18 cellular contexts compared by ENCODE assay signal in the genomic region with DNA sequence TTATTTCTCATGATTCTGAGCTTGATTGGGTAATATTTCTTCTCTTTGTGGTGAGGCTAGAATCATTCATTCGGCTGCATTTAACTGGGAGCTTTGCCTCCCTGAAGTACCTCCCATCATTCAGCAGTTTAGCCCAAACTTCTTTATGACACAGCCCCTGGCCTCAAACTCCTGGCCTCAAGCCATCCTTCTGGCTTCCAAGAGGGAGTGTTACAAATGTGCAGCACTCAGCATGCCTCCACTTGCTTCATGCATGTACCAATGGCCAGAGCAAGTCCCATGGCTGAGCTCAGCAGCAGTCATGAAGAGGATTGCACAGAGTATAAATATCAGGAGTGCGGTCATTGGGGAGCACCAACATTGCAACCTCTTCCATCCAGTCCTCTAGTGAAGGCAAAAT.
DNase-seq lines count a peak whose midpoint lies in the region; ATAC-seq and TF ChIP-seq lines count a peak whose summit lies in the region.
"Had no signal": no experiment of that assay in that cellular context is flagged by ENCODE, and none has a peak within 500 bp of the region (broad histone marks: within the 10 kb centered on the region; RNA-seq: fewer than 3 reads in every experiment).

No MANE protein-coding gene starts in this region.

- CTCF ChIA-PET in mammary epithelial cell (lab: Charles Lee; ENCODE audit: low non-redundant PET) = interaction anchor here (0.5 to 0.6 kb wide), 2 partner anchors 166 to 178 kb away, joined by 3 to 15 read pairs; no protein-coding TSS in a partner anchor

- DNase-seq in M059J (ENCODE audit: low read depth) = peak; percentile 75
- peak; percentile 95 for DNase-seq in mammary epithelial cell
- peak; percentile 51 for DNase-seq in left cardiac atrium
- DNase-seq in tibial artery = peak; percentile 61 to 63
- DNase-seq in activated CD8-positive, alpha-beta memory T cell treated with anti-CD3 and anti-CD28 coated beads, Interleukin-2, amount 50 U/mL, for 4 hours = no peak
- DNase-seq in DMS153 treated with DMSO at 0.1 percent for 48 hours (lab: John Stamatoyannopoulos, UW; ENCODE audit: unreplicated experiment) = no peak
- DNase-seq in NCI-H187 treated with DMSO at 0.1 percent for 48 hours (lab: John Stamatoyannopoulos, UW) = no peak
- DNase-seq: activated CD4-positive, alpha-beta T cell treated with anti-CD3 and anti-CD28 coated beads for 48 hours; activated naive CD4-positive, alpha-beta T cell treated with anti-CD3 and anti-CD28 coated beads, Interleukin-2, amount 50 U/mL, for 16 hours; effector memory CD8-positive, alpha-beta T cell; GOT3; islet precursor cell; NCI-H2171; stimulated activated CD4-positive, alpha-beta T cell treated with anti-CD3 and anti-CD28 coated beads, Interleukin-4, amount 100 ng/mL, for 4 hours had no signal

- WGBS in mammary epithelial cell (ENCODE audit: low coverage, missing lambda C conversion rate) = 10% methylated on average over 2 of the region's 2 CpGs

- H3K4me2 ChIP-seq in mammary epithelial cell (ENCODE audit: insufficient read depth, low read depth, low read length) = peak overlapping the region; percentile 15

- peaks cover 19% of the 10 kb centered on the region for H3K4me1 ChIP-seq in mammary epithelial cell (ENCODE audit: insufficient read depth, low read length)
- H3K4me1 ChIP-seq in tibial artery = no peaks in the 10 kb centered on the region
- H3K4me1 ChIP-seq: tibial nerve had no signal

- H2AFZ ChIP-seq in mammary epithelial cell (ENCODE audit: low read depth, low read length) = no peak overlapping the region

- peak; percentile 70 to 91 for ATAC-seq in left cardiac atrium
- no peak for ATAC-seq in HG03139 (IDR thresholded peaks at IDR 0.05; ENCODE audit: unreplicated experiment)
- ATAC-seq: effector memory CD8-positive, alpha-beta T cell; mucosa of descending colon had no signal

- intact Hi-C loops in mammary epithelial cell (cut with micrococcal nuclease) (loop anchor here (2.0 kb wide), 1 partner anchor 35 kb away; no protein-coding TSS in a partner anchor), left cardiac atrium (cut with DNase I) (no loop called here), tibial artery (cut with DNase I; ENCODE audit: low total_unique reads) (no loop called here)

- no peaks in the 10 kb centered on the region for H3K79me2 ChIP-seq in mammary epithelial cell (ENCODE audit: insufficient read depth, low read length)

- H3K36me3 ChIP-seq in mammary epithelial cell (ENCODE audit: insufficient read depth, low read length) = no peaks in the 10 kb centered on the region
- H3K36me3 ChIP-seq in tibial artery = no peaks in the 10 kb centered on the region
- H3K36me3 ChIP-seq: tibial nerve had no signal

- in situ Hi-C loops in mammary epithelial cell (cut with MboI; ENCODE audit: low sequenced_read_pairs in 2 of 2) = no loop called here

- dilution Hi-C loops in mammary epithelial cell (cut with HindIII; ENCODE audit: low sequenced_read_pairs) = no loop called here

- BruUV-seq in mammary epithelial cell (replicated peaks; lab: Mats Ljungman, UMichigan) = no TSS peak

- H3K27ac ChIP-seq in mammary epithelial cell (ENCODE audit: insufficient read depth, low read depth, low read length) (no peak overlapping the region), tibial artery (no peak overlapping the region)
- H3K27ac ChIP-seq: C4-2B, tibial nerve had no signal

- no peaks in the 10 kb centered on the region for H4K20me1 ChIP-seq in mammary epithelial cell (ENCODE audit: insufficient read depth, low read length)

- H3K4me3 ChIP-seq in mammary epithelial cell (replicated peaks in 1 of 3; ENCODE audit: insufficient read depth in 1 of 3, low read depth in 2 of 3, low read length in 3 of 3) (no peak overlapping the region), tibial artery (no peak overlapping the region)
- H3K4me3 ChIP-seq: mucosa of descending colon, tibial nerve had no signal

- TF ChIP-seq CTCF in mammary epithelial cell (conservative IDR thresholded peaks at IDR 0.05 in 1 of 2, IDR thresholded peaks at IDR 0.05 in 1 of 2; ENCODE audit: extremely low read depth in 1 of 2, insufficient read depth in 1 of 2, low read depth in 1 of 2, low read length in 2 of 2) (no peak), tibial artery (IDR thresholded peaks at IDR 0.05) (no peak)

- H3K27me3 ChIP-seq in mammary epithelial cell (ENCODE audit: insufficient read depth, low read length) (no peaks in the 10 kb centered on the region), tibial artery (no peaks in the 10 kb centered on the region)
- H3K27me3 ChIP-seq: tibial nerve had no signal

- H3K9ac ChIP-seq in mammary epithelial cell (ENCODE audit: insufficient read depth, low read length) = no peak overlapping the region

- H3K9me3 ChIP-seq in mammary epithelial cell (replicated peaks; ENCODE audit: insufficient read depth, low read length) = peaks cover 3% of the 10 kb centered on the region
- H3K9me3 ChIP-seq in tibial artery = no peaks in the 10 kb centered on the region
- H3K9me3 ChIP-seq: mucosa of descending colon, tibial nerve had no signal

Comparison
In these comparisons a context has a peak if more than half of its experiments do, and no peak if none do; other contexts are left out.
1. DNase-seq: peak in M059J (single experiment), mammary epithelial cell (single experiment), left cardiac atrium (single experiment) and tibial artery (2 of 2); none in activated CD8-positive, alpha-beta memory T cell treated with anti-CD3 and anti-CD28 coated beads, Interleukin-2, amount 50 U/mL, for 4 hours (single experiment), DMS153 treated with DMSO at 0.1 percent for 48 hours (single experiment) and NCI-H187 treated with DMSO at 0.1 percent for 48 hours (single experiment).